Comparison of ENCODE assay signal across 1 cellular context in the genomic region with DNA sequence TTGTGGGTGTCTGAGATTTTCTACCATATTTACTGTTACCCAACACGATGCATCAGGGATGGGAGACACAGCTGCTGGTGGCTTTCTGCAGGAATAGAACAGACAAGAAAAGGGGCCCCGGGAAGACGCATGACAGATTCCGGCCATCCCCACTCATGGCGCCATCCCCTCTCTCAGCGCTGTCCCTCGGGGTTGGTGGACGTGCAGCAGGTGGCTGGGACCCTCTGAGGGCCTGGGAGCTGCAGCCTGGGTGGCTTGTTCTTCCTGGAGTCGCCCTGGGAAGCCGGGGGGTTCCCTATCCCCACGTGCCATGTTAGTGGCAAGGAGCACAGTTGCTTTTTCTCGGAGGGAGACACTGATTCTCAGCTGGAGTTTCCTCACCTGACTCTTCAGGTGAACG.
TF ChIP-seq lines count a peak whose summit lies in the region.

No MANE protein-coding gene starts in this region.

TF ChIP-seq in K562, 482 proteins besides CTCF, POLR2A, EP300 and RAD21:
- TF ChIP-seq, protein P1, sequence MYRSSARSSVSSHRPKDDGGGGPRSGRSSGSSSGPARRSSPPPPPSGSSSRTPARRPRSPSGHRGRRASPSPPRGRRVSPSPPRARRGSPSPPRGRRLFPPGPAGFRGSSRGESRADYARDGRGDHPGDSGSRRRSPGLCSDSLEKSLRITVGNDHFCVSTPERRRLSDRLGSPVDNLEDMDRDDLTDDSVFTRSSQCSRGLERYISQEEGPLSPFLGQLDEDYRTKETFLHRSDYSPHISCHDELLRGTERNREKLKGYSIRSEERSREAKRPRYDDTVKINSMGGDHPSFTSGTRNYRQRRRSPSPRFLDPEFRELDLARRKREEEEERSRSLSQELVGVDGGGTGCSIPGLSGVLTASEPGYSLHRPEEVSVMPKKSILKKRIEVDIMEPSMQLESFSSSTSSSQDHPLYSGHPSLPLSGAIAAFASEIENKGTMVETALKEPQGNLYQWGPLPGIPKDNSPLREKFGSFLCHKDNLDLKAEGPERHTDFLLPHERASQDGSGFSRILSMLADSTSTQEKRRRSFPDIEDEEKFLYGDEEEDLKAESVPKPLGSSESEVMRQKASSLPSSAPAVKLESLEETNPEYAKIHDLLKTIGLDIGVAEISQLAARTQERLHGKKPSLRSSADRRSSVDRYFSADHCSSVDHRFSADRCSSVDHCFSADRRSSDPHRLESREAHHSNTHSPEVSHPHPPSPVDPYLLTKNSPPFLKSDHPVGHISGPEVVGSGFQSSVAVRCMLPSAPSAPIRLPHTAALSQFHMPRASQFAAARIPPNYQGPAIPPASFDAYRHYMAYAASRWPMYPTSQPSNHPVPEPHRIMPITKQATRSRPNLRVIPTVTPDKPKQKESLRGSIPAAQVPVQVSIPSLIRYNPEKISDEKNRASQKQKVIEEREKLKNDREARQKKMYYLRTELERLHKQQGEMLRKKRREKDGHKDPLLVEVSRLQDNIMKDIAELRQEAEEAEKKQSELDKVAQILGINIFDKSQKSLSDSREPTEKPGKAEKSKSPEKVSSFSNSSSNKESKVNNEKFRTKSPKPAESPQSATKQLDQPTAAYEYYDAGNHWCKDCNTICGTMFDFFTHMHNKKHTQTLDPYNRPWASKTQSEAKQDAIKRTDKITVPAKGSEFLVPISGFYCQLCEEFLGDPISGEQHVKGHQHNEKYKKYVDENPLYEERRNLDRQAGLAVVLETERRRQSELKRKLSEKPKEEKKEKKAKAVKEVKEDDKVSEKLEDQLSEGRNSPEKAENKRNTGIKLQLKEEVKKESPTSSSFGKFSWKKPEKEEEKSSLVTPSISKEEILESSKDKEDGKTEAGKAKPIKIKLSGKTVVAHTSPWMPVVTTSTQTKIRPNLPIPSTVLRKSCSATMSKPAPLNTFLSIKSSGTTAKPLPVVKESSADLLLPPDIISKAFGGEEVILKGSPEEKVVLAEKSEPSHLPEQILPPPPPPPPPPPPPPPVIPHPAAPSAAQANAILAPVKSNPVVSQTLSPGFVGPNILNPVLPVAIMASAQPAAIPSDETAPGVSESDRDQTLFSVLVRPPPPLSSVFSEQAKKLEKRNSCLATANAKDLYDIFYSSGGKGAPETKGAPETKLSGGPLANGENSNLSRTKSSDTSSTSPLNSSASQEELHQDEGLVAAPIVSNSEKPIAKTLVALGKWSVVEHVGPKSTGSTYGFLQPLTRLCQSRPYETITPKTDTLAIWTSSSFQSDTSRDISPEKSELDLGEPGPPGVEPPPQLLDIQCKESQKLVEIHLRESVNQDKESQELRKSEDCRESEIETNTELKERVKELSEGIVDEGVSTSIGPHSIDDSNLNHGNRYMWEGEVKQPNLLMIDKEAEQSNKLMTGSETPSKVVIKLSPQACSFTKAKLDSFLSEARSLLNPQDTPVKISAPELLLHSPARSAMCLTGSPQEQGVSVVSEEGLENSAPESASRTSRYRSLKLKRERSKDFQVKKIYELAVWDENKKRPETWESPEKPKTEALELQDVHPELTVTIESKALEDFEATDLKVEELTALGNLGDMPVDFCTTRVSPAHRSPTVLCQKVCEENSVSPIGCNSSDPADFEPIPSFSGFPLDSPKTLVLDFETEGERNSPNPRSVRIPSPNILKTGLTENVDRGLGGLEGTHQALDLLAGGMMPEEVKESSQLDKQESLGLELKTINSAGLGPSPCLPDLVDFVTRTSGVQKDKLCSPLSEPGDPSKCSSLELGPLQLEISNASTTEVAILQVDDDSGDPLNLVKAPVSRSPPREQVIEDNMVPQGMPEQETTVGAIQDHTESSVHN (IDR thresholded peaks at IDR 0.05; ENCODE audit: borderline replicate concordance in 1 of 2, low read depth in 1 of 2) = no peak
- TF ChIP-seq CBFA2T3 (IDR thresholded peaks at IDR 0.05) = 0 out of 2 replicates have a peak, but pooled peaks have one; percentile 13
